14 cellular contexts compared by ENCODE assay signal in the genomic region with DNA sequence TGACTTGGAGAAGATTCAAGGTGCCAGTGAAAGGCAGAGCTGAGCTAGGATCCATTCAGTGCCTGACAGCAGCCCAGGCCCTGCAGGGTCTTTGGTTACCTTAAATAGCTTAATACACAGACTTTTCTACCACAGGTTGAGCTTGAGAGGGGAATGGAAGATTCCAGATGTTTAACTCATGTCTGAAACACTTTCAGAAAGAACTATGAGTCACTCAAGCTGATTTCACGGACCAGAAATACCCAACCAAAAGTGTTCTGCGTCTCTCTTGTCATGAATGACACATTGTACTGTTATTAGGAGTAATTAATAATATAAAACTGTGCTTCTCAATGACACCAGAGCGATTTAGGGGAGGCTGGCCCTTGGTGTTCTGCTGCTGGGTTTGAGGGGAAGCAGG. TPM values are rescaled to one million over a fixed set of nuclear protein-coding genes. Genes with fewer than 3 reads are reported as not detected.
A peak's percentile ranks its signal among the peaks of the same experiment; 100 is the strongest.
DNase-seq lines count a peak whose midpoint lies in the region; ATAC-seq, FAIRE-seq and TF ChIP-seq lines count a peak whose summit lies in the region.
"Had no signal": no experiment of that assay in that cellular context is flagged by ENCODE, and none has a peak within 500 bp of the region (broad histone marks: within the 10 kb centered on the region; RNA-seq: fewer than 3 reads in every experiment).

No MANE protein-coding gene starts in this region.

- H3K27me3 Mint-ChIP-seq in Calu3 (ENCODE audit: unreplicated experiment): no peaks in the 10 kb centered on the region

- no peak overlapping the region for H2AFZ ChIP-seq in trophoblast cell (ENCODE audit: insufficient read depth, low read length, poor library complexity)

- H3K23ac ChIP-seq in trophoblast cell (ENCODE audit: low read length): peak overlapping the region; percentile 60

- no peaks in the 10 kb centered on the region for H3K9me3 Mint-ChIP-seq in Calu3 (ENCODE audit: low read depth, unreplicated experiment)

- no peak overlapping the region for H3K4me2 ChIP-seq in trophoblast cell (ENCODE audit: low read length)

- intact Hi-C loops in Calu3 (cut with micrococcal nuclease; ENCODE audit: unreplicated experiment): loop anchor here (10.0 kb wide), 1 partner anchor 59 kb away; no protein-coding TSS in a partner anchor

- peaks cover 6% of the 10 kb centered on the region for H3K79me1 ChIP-seq in trophoblast cell (ENCODE audit: low read length)

- no peak overlapping the region for H3K4ac ChIP-seq in trophoblast cell (ENCODE audit: low read depth, low read length)

- no CpG with 5 or more reads among the region's 3 CpGs for WGBS in trophoblast cell (ENCODE audit: extremely low coverage, insufficient coverage, insufficient read length)

- no peak overlapping the region for H3K9ac ChIP-seq in trophoblast cell (ENCODE audit: low read length)

- DNase-seq in Calu3 (no peak), RCC 7860 (ENCODE audit: low spot score) (peak; percentile 73), epithelial cell of esophagus (ENCODE audit: low read depth) (peak; percentile 89), trophoblast cell (peak in 1 of 2 donors; percentile 73), KBM-7 (no peak), iPS-NIHi7 (ENCODE audit: extremely low spot score) (no peak), T-helper 1 cell (no peak)
- DNase-seq: activated CD4-positive, alpha-beta T cell treated with anti-CD3 and anti-CD28 coated beads, Interleukin-2, amount 50 U/mL, for 48 hours; activated naive CD4-positive, alpha-beta T cell; CD4-positive, alpha-beta memory T cell; cortex of kidney; Kasumi-1; NCI-H2081 treated with DMSO at 0.1 percent for 48 hours had no signal

- H3K4me3 ChIP-seq in epithelial cell of esophagus (ENCODE audit: low read length): no peak overlapping the region
- H3K4me3 ChIP-seq in trophoblast cell (ENCODE audit: low read depth, low read length): no peak overlapping the region

- no peak overlapping the region for H3K14ac ChIP-seq in trophoblast cell (ENCODE audit: low read length)

- H2BK12ac ChIP-seq in trophoblast cell (ENCODE audit: low read length): no peak overlapping the region

- H3K4me1 Mint-ChIP-seq in Calu3 (ENCODE audit: low read depth, unreplicated experiment): peaks cover 77% of the 10 kb centered on the region

- peak overlapping the region; percentile 75 for H3K27ac Mint-ChIP-seq in Calu3 (ENCODE audit: unreplicated experiment)

- no peak for TF ChIP-seq CTCF in Calu3 (IDR thresholded peaks at IDR 0.05; ENCODE audit: unreplicated experiment)
- no peak for TF ChIP-seq CTCF in epithelial cell of esophagus (IDR thresholded peaks at IDR 0.05; ENCODE audit: insufficient read depth, low read depth, low read length, missing control alignments)

- no peak overlapping the region for H4K8ac ChIP-seq in trophoblast cell (ENCODE audit: low read depth, low read length)

- BruUV-seq in Calu3 (replicated peaks; lab: Mats Ljungman, UMichigan): no TSS peak

- CTCF ChIA-PET in Calu3 (lab: Charles Lee): interaction anchor here (1.1 to 1.2 kb wide), 2 partner anchors 15 to 189 kb away, joined by 3 to 4 read pairs; no protein-coding TSS in a partner anchor

- H3K27me3 ChIP-seq in trophoblast cell (ENCODE audit: insufficient read depth, low read length): no peaks in the 10 kb centered on the region

- H2BK120ac ChIP-seq in trophoblast cell (ENCODE audit: insufficient read depth, low read length, poor library complexity): no peak overlapping the region

- in situ Hi-C loops in KBM-7 (cut with MboI; ENCODE audit: low pct_unique_long_range_greater_than_20kb, low sequenced_read_pairs): no loop called here

- no peaks in the 10 kb centered on the region for H3K79me2 ChIP-seq in trophoblast cell (ENCODE audit: control insufficient read depth, insufficient read depth, low read length, poor library complexity)

- no peak for ATAC-seq in HG02610 (IDR thresholded peaks at IDR 0.05; ENCODE audit: unreplicated experiment)

- H3K4me3 Mint-ChIP-seq in Calu3 (ENCODE audit: low read depth, unreplicated experiment): no peak overlapping the region
- H3K4me3 Mint-ChIP-seq: CD4-positive, alpha-beta memory T cell had no signal

- no peak overlapping the region for H4K12ac ChIP-seq in trophoblast cell (ENCODE audit: low read depth, low read length)

- H3K18ac ChIP-seq in trophoblast cell (ENCODE audit: low read length): no peak overlapping the region

- H3K4me1 ChIP-seq in trophoblast cell (ENCODE audit: control insufficient read depth in 1 of 2, insufficient read depth in 2 of 2, low read length in 2 of 2): peaks cover 9 to 11% of the 10 kb centered on the region in 2 experiments

- no peak overlapping the region for H3K27ac ChIP-seq in trophoblast cell (ENCODE audit: low read depth, low read length)

- peaks cover 70% of the 10 kb centered on the region for H3K36me3 Mint-ChIP-seq in Calu3 (ENCODE audit: insufficient read depth, unreplicated experiment)
- H3K36me3 Mint-ChIP-seq: CD4-positive, alpha-beta memory T cell had no signal

- H4K91ac ChIP-seq in trophoblast cell (ENCODE audit: low read depth, low read length): no peak overlapping the region

- peak; percentile 70 for FAIRE-seq in RCC 7860 (lab: Jason Lieb, UNC)

- H2BK5ac ChIP-seq in trophoblast cell (ENCODE audit: low read depth, low read length, poor library complexity): no peak overlapping the region

- peaks cover 2% of the 10 kb centered on the region for H3K9me3 ChIP-seq in trophoblast cell (ENCODE audit: insufficient read depth, low read depth, low read length)

- H3K36me3 ChIP-seq in trophoblast cell (ENCODE audit: control insufficient read depth in 1 of 2, insufficient read depth in 2 of 2, low read length in 2 of 2): no peaks in the 10 kb centered on the region

- no peak overlapping the region for H2AK5ac ChIP-seq in trophoblast cell (ENCODE audit: low read length)

RNA-seq across cellular contexts. Expression of gene PMEPA1, which starts 6.4 kb away (rescaled TPM):
- total RNA-seq in Calu3 (2022): 732 and 1,302 TPM in 2 replicates
- polyA plus RNA-seq in trophoblast cell (2013): 43.9 and 46.9 TPM in 2 replicates

Comparison
In these comparisons a context has a peak if more than half of its experiments do, and no peak if none do; other contexts are left out.
1. DNase-seq: peak in RCC 7860 (single experiment) and epithelial cell of esophagus (single experiment); none in Calu3 (single experiment), KBM-7 (single experiment), iPS-NIHi7 (single experiment) and T-helper 1 cell (0 of 5).